16 cellular contexts compared by ENCODE assay signal in the genomic region with DNA sequence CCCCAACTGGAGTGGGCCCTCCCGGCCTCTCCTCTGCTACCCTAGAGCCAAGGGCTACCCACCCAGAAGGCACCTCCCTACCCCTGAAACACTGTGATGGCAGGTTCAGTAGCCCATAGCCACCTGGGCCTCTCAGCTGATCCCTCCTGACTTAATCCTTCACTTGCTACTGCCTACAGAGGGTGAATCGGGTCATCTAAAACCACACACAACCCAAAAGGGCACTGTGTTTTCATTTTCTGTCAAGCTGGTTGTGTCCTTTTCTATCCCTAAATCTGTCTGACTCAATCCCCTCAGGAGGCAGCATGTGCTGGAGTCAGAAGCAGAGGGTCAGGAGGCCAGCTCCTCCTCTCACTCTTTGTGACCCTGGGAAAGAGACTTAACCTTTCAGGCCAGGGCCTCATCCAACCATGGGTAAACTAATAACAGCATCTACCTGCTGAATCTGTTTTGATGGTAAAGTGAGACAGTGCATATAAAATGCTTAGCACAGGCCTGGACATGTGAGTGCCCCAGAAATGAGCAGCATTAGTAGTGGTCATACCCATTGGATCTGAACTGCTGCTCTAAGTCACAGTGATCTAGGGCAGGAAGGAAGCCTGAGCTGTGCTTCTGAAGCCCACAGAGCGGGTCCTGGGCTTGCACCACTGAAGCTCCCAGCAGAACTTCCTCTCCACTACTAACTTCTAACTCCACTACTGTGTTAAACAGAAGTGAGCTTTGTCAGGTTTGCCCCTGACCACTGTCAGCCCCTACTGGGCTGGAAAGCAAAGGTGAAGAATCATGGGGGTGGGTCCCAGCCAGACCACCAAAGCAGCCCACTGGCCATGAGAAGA. TPM values are rescaled to one million over a fixed set of nuclear protein-coding genes. Genes with fewer than 3 reads are reported as not detected.
DNase-seq lines count a peak whose midpoint lies in the region; TF ChIP-seq lines count a peak whose summit lies in the region.
"Had no signal": no experiment of that assay in that cellular context is flagged by ENCODE, and none has a peak within 500 bp of the region (broad histone marks: within the 10 kb centered on the region; RNA-seq: fewer than 3 reads in every experiment).

No MANE protein-coding gene starts in this region.

- H3K27me3 Mint-ChIP-seq in activated naive CD4-positive, alpha-beta T cell treated with anti-CD3 and anti-CD28 coated beads, Interleukin-2, amount 50 U/mL, for 24 hours, result no peaks in the 10 kb centered on the region
- no peaks in the 10 kb centered on the region for H3K27me3 Mint-ChIP-seq in activated T-helper 1 cell treated with anti-CD3 and anti-CD28 coated beads, Interleukin-12 subunit alpha, Interleukin-12 subunit beta, Interleukin-2, Interleukin-4 antibody, amounts not matched to agents 30 ng/mL and 10 ng/mL and 1 ng/mL, durations not matched to agents 14 hours and 24 hours and 36 hours (ENCODE audit: insufficient read depth)

- DNase-seq in activated naive CD4-positive, alpha-beta T cell treated with Interleukin-2 at 50 U/mL for 16 hours, result no peak
- peak; percentile 25 for DNase-seq in MV-4-11 (lab: John Stamatoyannopoulos, UW)
- no peak for DNase-seq in activated T-helper 1 cell treated with anti-CD3 and anti-CD28 coated beads, Interleukin-12 subunit alpha, Interleukin-12 subunit beta, Interleukin-2, Interleukin-4 antibody, amounts not matched to agents 30 ng/mL and 10 ng/mL and 1 ng/mL, durations not matched to agents 14 hours and 24 hours and 36 hours (ENCODE audit: low spot score)
- peak; percentile 62 for DNase-seq in spleen
- no peak for DNase-seq in RKO (ENCODE audit: low spot score)
- DNase-seq in OCI-M1 (lab: John Stamatoyannopoulos, UW), result no peak
- DNase-seq in H7, result no peak
- DNase-seq: Caco-2, dorsolateral prefrontal cortex, lower lobe of right lung, NCI-H1048, NCI-H2081, pancreas, sigmoid colon had no signal

- no peak for TF ChIP-seq CTCF in spleen (IDR thresholded peaks at IDR 0.05 in 8 of 11, conservative IDR thresholded peaks at IDR 0.05 in 3 of 11)

- H3K9me3 Mint-ChIP-seq in activated naive CD4-positive, alpha-beta T cell treated with anti-CD3 and anti-CD28 coated beads, Interleukin-2, amount 50 U/mL, for 24 hours, result no peaks in the 10 kb centered on the region
- no peaks in the 10 kb centered on the region for H3K9me3 Mint-ChIP-seq in activated T-helper 1 cell treated with anti-CD3 and anti-CD28 coated beads, Interleukin-12 subunit alpha, Interleukin-12 subunit beta, Interleukin-2, Interleukin-4 antibody, amounts not matched to agents 30 ng/mL and 10 ng/mL and 1 ng/mL, durations not matched to agents 14 hours and 24 hours and 36 hours

- no peak overlapping the region for H3K4me3 ChIP-seq in spleen
- no peak overlapping the region for H3K4me3 ChIP-seq in H7 (ENCODE audit: insufficient read depth, low read depth, low read length)
- H3K4me3 ChIP-seq: dorsolateral prefrontal cortex, esophagus muscularis mucosa, lower lobe of right lung, pancreas, sigmoid colon had no signal

- H3K27ac Mint-ChIP-seq in activated naive CD4-positive, alpha-beta T cell treated with anti-CD3 and anti-CD28 coated beads, Interleukin-2, amount 50 U/mL, for 24 hours, result peak overlapping the region; percentile 55
- peak overlapping the region; percentile 76 for H3K27ac Mint-ChIP-seq in activated T-helper 1 cell treated with anti-CD3 and anti-CD28 coated beads, Interleukin-12 subunit alpha, Interleukin-12 subunit beta, Interleukin-2, Interleukin-4 antibody, amounts not matched to agents 30 ng/mL and 10 ng/mL and 1 ng/mL, durations not matched to agents 14 hours and 24 hours and 36 hours

- no peaks in the 10 kb centered on the region for H3K9me3 ChIP-seq in spleen
- H3K9me3 ChIP-seq: Caco-2, esophagus muscularis mucosa, lower lobe of right lung, pancreas, sigmoid colon had no signal

- H3K4me1 ChIP-seq in spleen, result peaks cover 0 to 17% (median 7%) of the 10 kb centered on the region in 6 donors
- H3K4me1 ChIP-seq: Caco-2, esophagus muscularis mucosa, lower lobe of right lung, pancreas, sigmoid colon had no signal

- TF ChIP-seq POLR2A in spleen (IDR thresholded peaks at IDR 0.05), result no peak

- no peak overlapping the region for H3K4me3 Mint-ChIP-seq in activated naive CD4-positive, alpha-beta T cell treated with anti-CD3 and anti-CD28 coated beads, Interleukin-2, amount 50 U/mL, for 24 hours
- no peak overlapping the region for H3K4me3 Mint-ChIP-seq in activated T-helper 1 cell treated with anti-CD3 and anti-CD28 coated beads, Interleukin-12 subunit alpha, Interleukin-12 subunit beta, Interleukin-2, Interleukin-4 antibody, amounts not matched to agents 30 ng/mL and 10 ng/mL and 1 ng/mL, durations not matched to agents 14 hours and 24 hours and 36 hours

- H3K36me3 Mint-ChIP-seq in activated naive CD4-positive, alpha-beta T cell treated with anti-CD3 and anti-CD28 coated beads, Interleukin-2, amount 50 U/mL, for 24 hours, result peaks cover 13% of the 10 kb centered on the region
- H3K36me3 Mint-ChIP-seq in activated T-helper 1 cell treated with anti-CD3 and anti-CD28 coated beads, Interleukin-12 subunit alpha, Interleukin-12 subunit beta, Interleukin-2, Interleukin-4 antibody, amounts not matched to agents 30 ng/mL and 10 ng/mL and 1 ng/mL, durations not matched to agents 14 hours and 24 hours and 36 hours (ENCODE audit: low read depth), result peaks cover 45% of the 10 kb centered on the region

- H3K4me1 Mint-ChIP-seq in activated naive CD4-positive, alpha-beta T cell treated with anti-CD3 and anti-CD28 coated beads, Interleukin-2, amount 50 U/mL, for 24 hours, result no peaks in the 10 kb centered on the region
- H3K4me1 Mint-ChIP-seq in activated T-helper 1 cell treated with anti-CD3 and anti-CD28 coated beads, Interleukin-12 subunit alpha, Interleukin-12 subunit beta, Interleukin-2, Interleukin-4 antibody, amounts not matched to agents 30 ng/mL and 10 ng/mL and 1 ng/mL, durations not matched to agents 14 hours and 24 hours and 36 hours (ENCODE audit: low read depth), result peaks cover 19% of the 10 kb centered on the region

- 64 to 86% (median 74%) methylated on average over 2 to 3 of the region's 3 CpGs for WGBS in spleen, 5 donors

- intact Hi-C loops in activated T-helper 1 cell treated with anti-CD3 and anti-CD28 coated beads, Interleukin-12 subunit alpha, Interleukin-12 subunit beta, Interleukin-2, Interleukin-4 antibody, amounts not matched to agents 30 ng/mL and 10 ng/mL and 1 ng/mL, durations not matched to agents 14 hours and 24 hours and 36 hours (cut with micrococcal nuclease), result no loop called here
- intact Hi-C loops in spleen (cut with DNase I; ENCODE audit: low total_unique reads), result no loop called here

- peak overlapping the region in 5 of 8 donors; percentile 3 to 59 (median 26) for H3K27ac ChIP-seq in spleen
- H3K27ac ChIP-seq: esophagus muscularis mucosa, lower lobe of right lung, pancreas, sigmoid colon had no signal

- H3K36me3 ChIP-seq in spleen (peaks cover 0 to 100% (median 65%) of the 10 kb centered on the region in 6 donors), H7 (replicated peaks; ENCODE audit: control insufficient read depth, insufficient read depth, low read length) (peaks cover 5% of the 10 kb centered on the region)

- H3K27me3 ChIP-seq in spleen (replicated peaks in 1 of 7) (no peaks in the 10 kb centered on the region), H7 (ENCODE audit: control insufficient read depth, insufficient read depth, low read length) (no peaks in the 10 kb centered on the region)
- H3K27me3 ChIP-seq: dorsolateral prefrontal cortex, esophagus muscularis mucosa, pancreas, sigmoid colon had no signal

RNA-seq across cellular contexts. Expression of a gene that starts 11.0 kb away (rescaled TPM):
- 42.5 and 43.3 TPM in 2 replicates for total RNA-seq in activated T-helper 1 cell treated with anti-CD3 and anti-CD28 coated beads, Interleukin-12 subunit alpha, Interleukin-12 subunit beta, Interleukin-2, Interleukin-4 antibody, amounts not matched to agents 30 ng/mL and 10 ng/mL and 1 ng/mL, durations not matched to agents 14 hours and 24 hours and 36 hours
- 10 to 100 TPM; 12.4 to 50.6 (median 33.8) TPM for total RNA-seq in spleen
- 10 to 100 TPM; 30.3 to 68.8 (median 42.2) TPM for polyA plus RNA-seq in spleen
- 7.3 and 9.8 TPM in 2 replicates for total RNA-seq in H7 (2014; rRNA removed; shearing (Covaris generic))

RNA-seq across cellular contexts. Expression of a gene that starts 30.3 kb away (rescaled TPM):
- total RNA-seq in activated T-helper 1 cell treated with anti-CD3 and anti-CD28 coated beads, Interleukin-12 subunit alpha, Interleukin-12 subunit beta, Interleukin-2, Interleukin-4 antibody, amounts not matched to agents 30 ng/mL and 10 ng/mL and 1 ng/mL, durations not matched to agents 14 hours and 24 hours and 36 hours, result 25.1 and 27.9 TPM in 2 replicates
- total RNA-seq in spleen, result 100 to 1,000 TPM in 3 of 7 donors, 10 to 100 TPM in 4; 70.2 to 125 (median 95.0) TPM
- polyA plus RNA-seq in spleen, result 10 to 100 TPM; 55.5 to 75.7 (median 62.2) TPM
- total RNA-seq in H7 (2014; rRNA removed; shearing (Covaris generic)), result 43.6 and 48.5 TPM in 2 replicates

RNA-seq across cellular contexts. Expression of a gene that starts 36.0 kb away (rescaled TPM):
- 34.7 and 35.0 TPM in 2 replicates for total RNA-seq in activated T-helper 1 cell treated with anti-CD3 and anti-CD28 coated beads, Interleukin-12 subunit alpha, Interleukin-12 subunit beta, Interleukin-2, Interleukin-4 antibody, amounts not matched to agents 30 ng/mL and 10 ng/mL and 1 ng/mL, durations not matched to agents 14 hours and 24 hours and 36 hours
- 10 to 100 TPM; 28.4 to 36.6 (median 35.5) TPM for total RNA-seq in spleen
- 10 to 100 TPM; 19.8 to 35.7 (median 19.9) TPM for polyA plus RNA-seq in spleen
- total RNA-seq in H7 (2014; rRNA removed; shearing (Covaris generic)), result 52.6 and 62.8 TPM in 2 replicates

RNA-seq across cellular contexts. Expression of a gene that starts 45.0 kb away (rescaled TPM):
- total RNA-seq in activated T-helper 1 cell treated with anti-CD3 and anti-CD28 coated beads, Interleukin-12 subunit alpha, Interleukin-12 subunit beta, Interleukin-2, Interleukin-4 antibody, amounts not matched to agents 30 ng/mL and 10 ng/mL and 1 ng/mL, durations not matched to agents 14 hours and 24 hours and 36 hours, result 61.4 and 62.3 TPM in 2 replicates
- total RNA-seq in spleen, result 100 to 1,000 TPM in 4 of 7 donors, 10 to 100 TPM in 3; 63.4 to 133 (median 108) TPM
- polyA plus RNA-seq in spleen, result 10 to 100 TPM; 36.8 to 49.8 (median 48.6) TPM
- total RNA-seq in H7 (2014; rRNA removed; shearing (Covaris generic)), result 298 and 333 TPM in 2 replicates

RNA-seq across cellular contexts. Expression of a gene that starts 48.9 kb away (rescaled TPM):
- total RNA-seq in activated T-helper 1 cell treated with anti-CD3 and anti-CD28 coated beads, Interleukin-12 subunit alpha, Interleukin-12 subunit beta, Interleukin-2, Interleukin-4 antibody, amounts not matched to agents 30 ng/mL and 10 ng/mL and 1 ng/mL, durations not matched to agents 14 hours and 24 hours and 36 hours, result 151 and 158 TPM in 2 replicates
- total RNA-seq in spleen, result 10 to 100 TPM; 15.7 to 42.5 (median 27.2) TPM
- polyA plus RNA-seq in spleen, result 10 to 100 TPM; 17.0 to 51.5 (median 43.2) TPM
- total RNA-seq in H7 (2014; rRNA removed; shearing (Covaris generic)), result 342 and 347 TPM in 2 replicates

Comparison
In these comparisons a context has a peak if more than half of its experiments do, and no peak if none do; other contexts are left out.
1. DNase-seq: peak in MV-4-11 (single experiment) and spleen (single experiment); none in activated naive CD4-positive, alpha-beta T cell treated with Interleukin-2 at 50 U/mL for 16 hours (single experiment), activated T-helper 1 cell treated with anti-CD3 and anti-CD28 coated beads, Interleukin-12 subunit alpha, Interleukin-12 subunit beta, Interleukin-2, Interleukin-4 antibody, amounts not matched to agents 30 ng/mL and 10 ng/mL and 1 ng/mL, durations not matched to agents 14 hours and 24 hours and 36 hours (single experiment), RKO (single experiment), OCI-M1 (single experiment) and H7 (single experiment).